In the genomic region with DNA sequence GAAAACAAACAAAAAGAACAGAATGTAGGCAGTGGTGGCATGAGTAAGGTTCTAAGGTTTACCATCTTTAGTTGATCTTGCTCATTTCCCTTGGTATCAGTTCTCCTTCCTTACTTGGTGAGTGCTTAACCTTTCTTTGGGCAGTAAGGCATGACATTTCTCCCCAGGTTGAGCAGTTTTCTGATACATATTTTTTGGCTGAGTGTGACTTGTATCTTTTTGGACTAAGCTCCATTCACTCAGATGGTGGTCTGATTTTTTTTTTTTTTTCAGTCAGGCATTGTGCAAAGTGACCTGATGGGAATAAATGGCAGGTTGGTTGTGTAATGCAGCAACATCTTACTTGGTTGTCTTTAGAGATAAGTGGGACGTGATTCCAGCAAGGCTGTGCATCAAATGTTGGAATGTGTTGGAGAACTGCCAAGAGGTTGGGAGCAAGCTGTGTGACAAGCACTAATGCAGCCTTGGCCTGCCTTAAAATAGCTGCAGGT, we compare ENCODE assay signal across 8 cellular contexts. TPM values are rescaled to one million over a fixed set of nuclear protein-coding genes. Genes with fewer than 3 reads are reported as not detected.
A peak's percentile ranks its signal among the peaks of the same experiment; 100 is the strongest.
DNase-seq lines count a peak whose midpoint lies in the region; ATAC-seq and TF ChIP-seq lines count a peak whose summit lies in the region.

No MANE protein-coding gene starts in this region.

- no peaks in the 10 kb centered on the region for H3K27me3 Mint-ChIP-seq in Caco-2 (ENCODE audit: insufficient read depth, unreplicated experiment)
- H3K27me3 Mint-ChIP-seq in naive thymus-derived CD8-positive, alpha-beta T cell, result peaks cover 0 to 9% (median 4%) of the 10 kb centered on the region in 5 donors

- no peaks in the 10 kb centered on the region for H4K20me1 ChIP-seq in Karpas-422 (ENCODE audit: insufficient read depth, low read depth, low read length)

- intact Hi-C loops in Caco-2 (cut with micrococcal nuclease; ENCODE audit: unreplicated experiment) (no loop called here), psoas muscle (cut with DNase I) (loop anchor here in 1 of 2 donors (1.0 kb wide), 1 partner anchor 18 kb away; no protein-coding TSS in a partner anchor)

- peaks cover 26% of the 10 kb centered on the region for H3K4me1 ChIP-seq in Caco-2
- H3K4me1 ChIP-seq in Karpas-422 (ENCODE audit: low read length), result peaks cover 8% of the 10 kb centered on the region
- peaks cover 60% of the 10 kb centered on the region for H3K4me1 ChIP-seq in psoas muscle

- H3K9me2 ChIP-seq in Karpas-422 (replicated peaks; ENCODE audit: insufficient read depth, low read length), result no peaks in the 10 kb centered on the region

- no peak overlapping the region for H3K4me3 ChIP-seq in Caco-2 (ENCODE audit: low read depth, low read length)
- no peak overlapping the region for H3K4me3 ChIP-seq in Karpas-422 (ENCODE audit: low read length)
- no peak overlapping the region for H3K4me3 ChIP-seq in psoas muscle

- no peaks in the 10 kb centered on the region for H3K36me3 ChIP-seq in Caco-2 (ENCODE audit: control insufficient read depth, insufficient read depth, low read length)
- no peaks in the 10 kb centered on the region for H3K36me3 ChIP-seq in Karpas-422 (ENCODE audit: insufficient read depth, low read length)
- no peaks in the 10 kb centered on the region for H3K36me3 ChIP-seq in psoas muscle (ENCODE audit: insufficient read depth in 1 of 2, low read depth in 1 of 2)

- H3K9ac ChIP-seq in Karpas-422 (ENCODE audit: low read length), result no peak overlapping the region

- TF ChIP-seq CTCF in Caco-2 (IDR thresholded peaks at IDR 0.05; ENCODE audit: insufficient read depth in 1 of 2, low read depth in 1 of 2, low read length in 1 of 2, severe bottlenecking in 1 of 2, unreplicated experiment in 1 of 2), result no peak
- no peak for TF ChIP-seq CTCF in psoas muscle (IDR thresholded peaks at IDR 0.05)

- no peaks in the 10 kb centered on the region for H3K27me3 ChIP-seq in Caco-2 (replicated peaks; ENCODE audit: control insufficient read depth, insufficient read depth, low read length)
- H3K27me3 ChIP-seq in Karpas-422 (ENCODE audit: low read length), result no peaks in the 10 kb centered on the region
- no peaks in the 10 kb centered on the region for H3K27me3 ChIP-seq in psoas muscle (ENCODE audit: insufficient read depth in 3 of 3, low read length in 2 of 3)

- H3K9me3 Mint-ChIP-seq in Caco-2 (ENCODE audit: unreplicated experiment), result no peaks in the 10 kb centered on the region
- no peaks in the 10 kb centered on the region for H3K9me3 Mint-ChIP-seq in naive thymus-derived CD8-positive, alpha-beta T cell

- peak overlapping the region; percentile 14 for H3K4me2 ChIP-seq in Karpas-422 (ENCODE audit: low read depth, low read length, poor library complexity, severe bottlenecking)

- WGBS in psoas muscle, 3 donors, result 7 to 10% (median 10%) methylated on average over 1 of the region's 1 CpG

- ATAC-seq in GM21576 (IDR thresholded peaks at IDR 0.05; ENCODE audit: unreplicated experiment) (peak; percentile 86), psoas muscle (peak in 3 of 4 donors; percentile 18 to 74 (median 70))
- ATAC-seq in naive thymus-derived CD8-positive, alpha-beta T cell, result no peak

- no peak overlapping the region for H3K4me3 Mint-ChIP-seq in Caco-2 (ENCODE audit: unreplicated experiment)
- H3K4me3 Mint-ChIP-seq in naive thymus-derived CD8-positive, alpha-beta T cell, result no peak overlapping the region

- H3K9me3 ChIP-seq in Caco-2 (no peaks in the 10 kb centered on the region), Karpas-422 (ENCODE audit: low read length) (no peaks in the 10 kb centered on the region), psoas muscle (no peaks in the 10 kb centered on the region)

- CTCF ChIA-PET in Caco-2 (lab: Charles Lee), result interaction anchor here (0.6 to 0.7 kb wide), 2 partner anchors 16 to 108 kb away, joined by 3 to 6 read pairs; no protein-coding TSS in a partner anchor

- H3K27ac ChIP-seq in Karpas-422 (ENCODE audit: low read length) (no peak overlapping the region), psoas muscle (peak overlapping the region; percentile 74)

- POLR2A ChIA-PET in Caco-2 (lab: Charles Lee), result no interaction called here
- POLR2A ChIA-PET in naive thymus-derived CD8-positive, alpha-beta T cell (lab: Charles Lee), result no interaction called here

- BruUV-seq in Caco-2 (replicated peaks; lab: Mats Ljungman, UMichigan), result no TSS peak

- H3K79me2 ChIP-seq in Karpas-422 (ENCODE audit: low read length), result no peaks in the 10 kb centered on the region

- peaks cover 10% of the 10 kb centered on the region for H3K36me3 Mint-ChIP-seq in Caco-2 (ENCODE audit: insufficient read depth, unreplicated experiment)
- H3K36me3 Mint-ChIP-seq in naive thymus-derived CD8-positive, alpha-beta T cell, result no peaks in the 10 kb centered on the region

- no peak overlapping the region for H2AFZ ChIP-seq in Karpas-422 (ENCODE audit: low read length)

- H3K4me1 Mint-ChIP-seq in Caco-2 (ENCODE audit: low read depth, unreplicated experiment), result peaks cover 24% of the 10 kb centered on the region
- H3K4me1 Mint-ChIP-seq in naive thymus-derived CD8-positive, alpha-beta T cell, result peaks cover 0 to 5% (median 0%) of the 10 kb centered on the region in 4 donors

- peak in 1 of 2 experiments; percentile 44 for DNase-seq in Caco-2
- peak; percentile 50 for DNase-seq in Karpas-422
- peak; percentile 63 for DNase-seq in cerebellum (ENCODE audit: low spot score)
- DNase-seq in psoas muscle, result no peak
- DNase-seq in naive thymus-derived CD8-positive, alpha-beta T cell, result no peak
- no peak for DNase-seq in activated CD4-positive, alpha-beta T cell treated with anti-CD3 and anti-CD28 coated beads, Interleukin-2, amount 50 U/mL, for 48 hours
- DNase-seq in middle frontal gyrus (ENCODE audit: extremely low spot score, low spot score), result no peak

- peak overlapping the region; percentile 21 for H3K27ac Mint-ChIP-seq in Caco-2 (ENCODE audit: unreplicated experiment)
- H3K27ac Mint-ChIP-seq in naive thymus-derived CD8-positive, alpha-beta T cell, result no peak overlapping the region

RNA-seq across cellular contexts. Expression of a gene that starts 15.1 kb away (rescaled TPM):
- total RNA-seq in Caco-2 (2022), result 361 and 383 TPM in 2 replicates
- total RNA-seq in Karpas-422 (2014; rRNA removed; shearing (Covaris generic); ENCODE audit: low replicate concordance), result 6.2 and 9.1 TPM in 2 replicates
- total RNA-seq in cerebellum, result 281 TPM
- 100 to 1,000 TPM in 1 of 4 donors, 10 to 100 TPM in 3; 87.8 to 180 (median 96.2) TPM for total RNA-seq in psoas muscle
- 10 to 100 TPM; 22.9 to 56.1 (median 32.9) TPM for polyA plus RNA-seq in psoas muscle
- 100 to 1,000 TPM; 177 to 190 TPM for total RNA-seq in naive thymus-derived CD8-positive, alpha-beta T cell
- polyA plus RNA-seq in naive thymus-derived CD8-positive, alpha-beta T cell, result 10 to 100 TPM; 15.9 to 80.4 (median 42.8) TPM

Comparison
In these comparisons a context has a peak if more than half of its experiments do, and no peak if none do; other contexts are left out.
1. DNase-seq: peak in Karpas-422 (single experiment) and cerebellum (single experiment); none in psoas muscle (0 of 2), naive thymus-derived CD8-positive, alpha-beta T cell (0 of 10), activated CD4-positive, alpha-beta T cell treated with anti-CD3 and anti-CD28 coated beads, Interleukin-2, amount 50 U/mL, for 48 hours (0 of 2) and middle frontal gyrus (single experiment).
2. ATAC-seq: peak in GM21576 (single experiment) and psoas muscle (3 of 4); none in naive thymus-derived CD8-positive, alpha-beta T cell (0 of 2).